Comparison of ENCODE assay signal across 8 cellular contexts in genomic region chr9:37591775-37592107, GRCh38. TPM values are rescaled to one million over a fixed set of nuclear protein-coding genes. Genes with fewer than 3 reads are reported as not detected.
DNase-seq lines count a peak whose midpoint lies in the region; ATAC-seq, FAIRE-seq and TF ChIP-seq lines count a peak whose summit lies in the region.

No MANE protein-coding gene starts in this region.

- H3K9me3 ChIP-seq in BE2C (no peaks in the 10 kb centered on the region), HUES64 (ENCODE audit: insufficient read depth, low read depth, low read length) (no peaks in the 10 kb centered on the region), breast epithelium (no peaks in the 10 kb centered on the region)

- ATAC-seq in naive B cell (ENCODE audit: low read depth in 2 of 2), result peak in 1 of 2 donors; percentile 2

- no peaks in the 10 kb centered on the region for H3K9me3 Mint-ChIP-seq in naive B cell

- no peak for DNase-seq in BE2C
- DNase-seq in breast epithelium (ENCODE audit: low spot score in 2 of 2), result no peak
- DNase-seq in naive B cell, result no peak
- no peak for DNase-seq in NCI-H2196 (lab: John Stamatoyannopoulos, UW; ENCODE audit: unreplicated experiment)
- DNase-seq in GM12892 (ENCODE audit: insufficient read length), result no peak
- no peak for DNase-seq in hepatic stellate cell (ENCODE audit: low spot score)
- no peak for DNase-seq in RCC 7860 (ENCODE audit: low spot score)

- peak overlapping the region; percentile 98 for H3K9ac ChIP-seq in HUES64 (ENCODE audit: low read depth, low read length)

- H3K36me3 ChIP-seq in BE2C, result peaks cover 41% of the 10 kb centered on the region
- peaks cover 37% of the 10 kb centered on the region for H3K36me3 ChIP-seq in HUES64 (ENCODE audit: insufficient read depth, low read length)
- no peaks in the 10 kb centered on the region for H3K36me3 ChIP-seq in breast epithelium

- peak overlapping the region; percentile 97 to 100 (median 100) for H3K4me3 Mint-ChIP-seq in naive B cell

- intact Hi-C loops in breast epithelium (cut with DNase I; ENCODE audit: low total_unique reads), result loop anchor here (10.0 kb wide), 1 partner anchor 107 kb away; the partner anchor contains the start of gene POLR1E

- H3K27ac Mint-ChIP-seq in naive B cell, result peak overlapping the region; percentile 93 to 99 (median 98)

- H3K27ac ChIP-seq in HUES64 (ENCODE audit: low read depth, low read length) (no peak overlapping the region), breast epithelium (peak overlapping the region; percentile 83 to 88)

- TF ChIP-seq POLR2A in breast epithelium (IDR thresholded peaks at IDR 0.05), result no peak
- TF ChIP-seq POLR2A in GM12892 (IDR thresholded peaks at IDR 0.05; ENCODE audit: low read depth, low read length), result no peak

- H3K27me3 ChIP-seq in BE2C, result no peaks in the 10 kb centered on the region; the same call in 1 of the 2 replicates
- peaks cover 26% of the 10 kb centered on the region for H3K27me3 ChIP-seq in HUES64 (ENCODE audit: insufficient read depth, low read length)
- no peaks in the 10 kb centered on the region for H3K27me3 ChIP-seq in breast epithelium

- TF ChIP-seq CTCF in BE2C (IDR thresholded peaks at IDR 0.05; ENCODE audit: low read depth, low read length) (no peak), breast epithelium (IDR thresholded peaks at IDR 0.05) (no peak)

- FAIRE-seq in GM12892 (lab: Jason Lieb, UNC), result no peak
- no peak for FAIRE-seq in RCC 7860 (lab: Jason Lieb, UNC)

- no peaks in the 10 kb centered on the region for H3K27me3 Mint-ChIP-seq in naive B cell

- H3K4me3 ChIP-seq in BE2C (ENCODE audit: low read depth, low read length), result peak overlapping the region; percentile 97
- H3K4me3 ChIP-seq in HUES64 (ENCODE audit: low read length), result peak overlapping the region; percentile 99
- peak overlapping the region; percentile 80 to 94 (median 87) for H3K4me3 ChIP-seq in breast epithelium

- peaks cover 5 to 7% of the 10 kb centered on the region in 2 donors for H3K36me3 Mint-ChIP-seq in naive B cell

- H3K4me1 ChIP-seq in BE2C (peaks cover 9% of the 10 kb centered on the region; the same call in 1 of the 2 replicates), HUES64 (ENCODE audit: insufficient read depth, low read length) (peaks cover 5% of the 10 kb centered on the region), breast epithelium (no peaks in the 10 kb centered on the region)

- WGBS in HUES64, result 6% methylated on average over 13 of the region's 13 CpGs

- peaks cover 23 to 50% (median 37%) of the 10 kb centered on the region in 3 donors for H3K4me1 Mint-ChIP-seq in naive B cell

RNA-seq across cellular contexts. Expression of gene TOMM5, which starts 0.7 kb away (rescaled TPM):
- 161 TPM for polyA plus RNA-seq in BE2C (2012; ENCODE audit: insufficient read depth, insufficient read length, low read depth)
- polyA plus RNA-seq in HUES64 (2013, experiment 1 of 2), result 199 TPM
- polyA plus RNA-seq in HUES64 (2013, experiment 2 of 2), result 194 TPM
- 100 to 1,000 TPM in 1 of 3 donors, 10 to 100 TPM in 2; 71.9 to 105 (median 72.0) TPM for total RNA-seq in breast epithelium
- polyA plus RNA-seq in naive B cell (ENCODE audit: low read depth in 6 of 6), result 100 to 1,000 TPM; 127 to 214 (median 179) TPM
- 242 TPM for polyA plus RNA-seq in GM12892 (2012; ENCODE audit: missing spikeins)

RNA-seq across cellular contexts. Expression of gene FBXO10, which starts 15.6 kb away (rescaled TPM):
- 17.0 TPM for polyA plus RNA-seq in BE2C (2012; ENCODE audit: insufficient read depth, insufficient read length, low read depth)
- 12.5 TPM for polyA plus RNA-seq in HUES64 (2013, experiment 1 of 2)
- polyA plus RNA-seq in HUES64 (2013, experiment 2 of 2), result 12.8 TPM
- total RNA-seq in breast epithelium, result 1 to 10 TPM; 5.1 to 6.9 (median 5.9) TPM
- 1 to 10 TPM; 2.7 to 7.8 (median 7.5) TPM for polyA plus RNA-seq in naive B cell (ENCODE audit: low read depth in 6 of 6)
- 7.8 TPM for polyA plus RNA-seq in GM12892 (2012; ENCODE audit: missing spikeins)

RNA-seq across cellular contexts. Expression of gene FRMPD1, which starts 59.0 kb away (rescaled TPM):
- not detected for polyA plus RNA-seq in BE2C (2012; ENCODE audit: insufficient read depth, insufficient read length, low read depth)
- polyA plus RNA-seq in HUES64 (2013, experiment 1 of 2), result 0.10 TPM
- polyA plus RNA-seq in HUES64 (2013, experiment 2 of 2), result 0.06 TPM
- total RNA-seq in breast epithelium, result 1 to 10 TPM in 1 of 3 donors, under 1 TPM in 2; 0.16 to 1.6 (median 0.59) TPM
- not detected for polyA plus RNA-seq in naive B cell (ENCODE audit: low read depth in 6 of 6)
- 0.04 TPM for polyA plus RNA-seq in GM12892 (2012; ENCODE audit: missing spikeins)
